Comparison of ENCODE assay signal across 27 cellular contexts in genomic region chr2:239678666-239679296, GRCh38.
"Had no signal": no experiment of that assay in that cellular context is flagged by ENCODE, and none has a peak within 500 bp of the region (broad histone marks: within the 10 kb centered on the region; RNA-seq: fewer than 3 reads in every experiment).

No MANE protein-coding gene starts in this region.

- H3K36me3 Mint-ChIP-seq: activated naive CD4-positive, alpha-beta T cell treated with anti-CD3 and anti-CD28 coated beads, Interleukin-2, amount 50 U/mL, for 24 hours had no signal

- H3K4me3 ChIP-seq: breast epithelium, MG63, SJSA1 had no signal

- H3K36me3 ChIP-seq: breast epithelium, MG63, SJSA1 had no signal

- ATAC-seq: activated CD4-positive, CD25-positive, alpha-beta regulatory T cell treated with anti-CD3 and anti-CD28 coated beads, Interleukin-2, amount 50 U/mL, for 24 hours; Panc1; SK-N-SH treated with all-trans-retinoic acid at 6 μM for 48 hours had no signal

- H3K4me1 Mint-ChIP-seq: activated naive CD4-positive, alpha-beta T cell treated with anti-CD3 and anti-CD28 coated beads, Interleukin-2, amount 50 U/mL, for 24 hours had no signal

- H3K9me3 ChIP-seq: MG63, SJSA1 had no signal

- H3K4me1 ChIP-seq: breast epithelium, SJSA1 had no signal

- H3K9me3 Mint-ChIP-seq: activated naive CD4-positive, alpha-beta T cell treated with anti-CD3 and anti-CD28 coated beads, Interleukin-2, amount 50 U/mL, for 24 hours; activated T-helper 1 cell treated with anti-CD3 and anti-CD28 coated beads, Interleukin-12 subunit alpha, Interleukin-12 subunit beta, Interleukin-2, Interleukin-4 antibody, amounts not matched to agents 30 ng/mL and 10 ng/mL and 1 ng/mL, durations not matched to agents 14 hours and 24 hours and 36 hours; T-helper 1 cell treated with Interleukin-12 subunit alpha and Interleukin-12 subunit beta and Interleukin-4 antibody, amounts not matched to agents 30 μg/mL and 1 μg/mL, for 36 hours had no signal

- H3K27ac ChIP-seq: breast epithelium, SJSA1 had no signal

- DNase-seq: activated CD4-positive, alpha-beta T cell treated with anti-CD3 and anti-CD28 coated beads for 4 hours; activated effector memory CD4-positive, alpha-beta T cell treated with Interleukin-2 at 50 U/mL for 16 hours; activated naive CD4-positive, alpha-beta T cell; activated T-cell treated with anti-CD3 and anti-CD28 coated beads, Interleukin-2, amount 50 U/mL, for 24 hours; aorta; MG63; MV-4-11; NCI-H1092 treated with DMSO at 0.1 percent for 48 hours; NCI-H1417 treated with DMSO at 0.1 percent for 48 hours; NCI-H1694; NCI-H2029; NCI-H2107; NCI-H2171 treated with DMSO at 0.1 percent for 48 hours; NCI-H226; NCI-H510A; NCI-H82; RPMI8226; SHP77; SW 1271 had no signal

- H3K4me3 Mint-ChIP-seq: activated naive CD4-positive, alpha-beta T cell treated with anti-CD3 and anti-CD28 coated beads, Interleukin-2, amount 50 U/mL, for 24 hours; activated T-cell treated with anti-CD3 and anti-CD28 coated beads, Interleukin-2, amount 50 U/mL, for 24 hours; activated T-helper 1 cell treated with anti-CD3 and anti-CD28 coated beads, Interleukin-12 subunit alpha, Interleukin-12 subunit beta, Interleukin-2, Interleukin-4 antibody, amounts not matched to agents 30 ng/mL and 10 ng/mL and 1 ng/mL, durations not matched to agents 14 hours and 24 hours and 36 hours; T-helper 1 cell treated with Interleukin-12 subunit alpha and Interleukin-12 subunit beta and Interleukin-4 antibody, amounts not matched to agents 30 μg/mL and 1 μg/mL, for 36 hours had no signal

- H3K27ac Mint-ChIP-seq: activated naive CD4-positive, alpha-beta T cell treated with anti-CD3 and anti-CD28 coated beads, Interleukin-2, amount 50 U/mL, for 24 hours; activated T-cell treated with anti-CD3 and anti-CD28 coated beads, Interleukin-2, amount 50 U/mL, for 24 hours; activated T-helper 1 cell treated with anti-CD3 and anti-CD28 coated beads, Interleukin-12 subunit alpha, Interleukin-12 subunit beta, Interleukin-2, Interleukin-4 antibody, amounts not matched to agents 30 ng/mL and 10 ng/mL and 1 ng/mL, durations not matched to agents 14 hours and 24 hours and 36 hours; T-helper 1 cell treated with Interleukin-12 subunit alpha and Interleukin-12 subunit beta and Interleukin-4 antibody, amounts not matched to agents 30 μg/mL and 1 μg/mL, for 36 hours had no signal
